ENCODE assay signal across 5 cellular contexts in the genomic region with DNA sequence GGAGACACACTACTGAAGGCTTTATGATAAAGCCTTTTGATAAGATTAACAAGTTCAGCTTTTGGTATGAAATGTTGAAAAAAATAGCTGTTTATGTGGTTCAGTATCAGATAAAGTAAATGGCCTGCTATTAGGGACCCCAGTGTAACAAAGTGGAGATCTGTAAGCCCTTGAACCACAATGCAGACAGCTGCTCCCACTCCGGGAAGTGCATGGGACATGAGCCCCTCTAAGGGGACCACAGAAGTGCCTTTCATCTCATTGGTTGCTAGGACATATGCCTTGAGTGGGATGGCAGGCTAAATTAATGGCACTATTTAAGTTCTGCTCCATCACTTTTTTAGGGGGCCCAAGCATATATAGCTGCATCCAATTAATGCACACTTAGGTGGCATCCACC.
"Had no signal": no experiment of that assay in that cellular context is flagged by ENCODE, and none has a peak within 500 bp of the region (broad histone marks: within the 10 kb centered on the region; RNA-seq: fewer than 3 reads in every experiment).

No MANE protein-coding gene starts in this region.

- H3K4me3 ChIP-seq: GM23338, K562 had no signal

- DNase-seq: H9, HCEC 1CT, IMR-90 had no signal

- ATAC-seq: GM23338, K562 had no signal
